Comparison of ENCODE assay signal across 8 cellular contexts in genomic region chr12:124508323-124509096, GRCh38. TPM values are rescaled to one million over a fixed set of nuclear protein-coding genes. Genes with fewer than 3 reads are reported as not detected.
A peak's percentile ranks its signal among the peaks of the same experiment; 100 is the strongest.
DNase-seq lines count a peak whose midpoint lies in the region; ATAC-seq, FAIRE-seq and TF ChIP-seq lines count a peak whose summit lies in the region.

No MANE protein-coding gene starts in this region.

- POLR2A ChIA-PET in activated CD4-positive, alpha-beta T cell treated with anti-CD3 and anti-CD28 coated beads for 36 hours (lab: Charles Lee) = no interaction called here
- POLR2A ChIA-PET in activated B cell treated with CpG ODN at 0.5 μM for 24 hours (lab: Charles Lee) = interaction anchor here (0.9 kb wide), 1 partner anchor 37 kb away, joined by 3 read pairs; no protein-coding TSS in a partner anchor

- CTCF ChIA-PET in activated CD4-positive, alpha-beta T cell treated with anti-CD3 and anti-CD28 coated beads for 36 hours (lab: Charles Lee) = interaction anchor here (0.7 kb wide), 2 partner anchors 15 to 451 kb away, joined by 3 to 4 read pairs; no protein-coding TSS in a partner anchor
- CTCF ChIA-PET in activated B cell treated with CpG ODN at 0.5 μM for 24 hours (lab: Charles Lee) = no interaction called here

- peak overlapping the region; percentile 32 to 86 for H3K27ac ChIP-seq in kidney (ENCODE audit: low read depth in 2 of 2, low read length in 2 of 2)
- H3K27ac ChIP-seq in tibial artery = peak overlapping the region; percentile 51

- H3K36me3 ChIP-seq in kidney (ENCODE audit: control insufficient read depth in 1 of 2, insufficient read depth in 2 of 2, low read length in 2 of 2) (no peaks in the 10 kb centered on the region), tibial artery (no peaks in the 10 kb centered on the region)

- no peaks in the 10 kb centered on the region for H3K36me3 Mint-ChIP-seq in activated CD4-positive, alpha-beta T cell treated with anti-CD3 and anti-CD28 coated beads for 36 hours (ENCODE audit: low read depth)
- H3K36me3 Mint-ChIP-seq in activated B cell treated with CpG ODN at 0.5 μM for 24 hours (ENCODE audit: low read depth) = peaks cover 1% of the 10 kb centered on the region

- H3K9me3 ChIP-seq in kidney (ENCODE audit: control insufficient read depth in 1 of 2, low read length in 2 of 2) (no peaks in the 10 kb centered on the region), tibial artery (no peaks in the 10 kb centered on the region)

- peaks cover 27% of the 10 kb centered on the region for H3K4me1 Mint-ChIP-seq in activated CD4-positive, alpha-beta T cell treated with anti-CD3 and anti-CD28 coated beads for 36 hours
- peaks cover 45% of the 10 kb centered on the region for H3K4me1 Mint-ChIP-seq in activated B cell treated with CpG ODN at 0.5 μM for 24 hours

- H3K9me3 Mint-ChIP-seq in activated CD4-positive, alpha-beta T cell treated with anti-CD3 and anti-CD28 coated beads for 36 hours (ENCODE audit: low read depth) = no peaks in the 10 kb centered on the region
- no peaks in the 10 kb centered on the region for H3K9me3 Mint-ChIP-seq in activated B cell treated with CpG ODN at 0.5 μM for 24 hours

- H3K27ac Mint-ChIP-seq in activated CD4-positive, alpha-beta T cell treated with anti-CD3 and anti-CD28 coated beads for 36 hours = no peak overlapping the region
- peak overlapping the region; percentile 53 for H3K27ac Mint-ChIP-seq in activated B cell treated with CpG ODN at 0.5 μM for 24 hours

- no peaks in the 10 kb centered on the region for H3K27me3 ChIP-seq in tibial artery

- H3K4me1 ChIP-seq in kidney (ENCODE audit: control insufficient read depth in 1 of 2, insufficient read depth in 1 of 2, low read depth in 1 of 2, low read length in 2 of 2) (peaks cover 43 to 67% of the 10 kb centered on the region in 2 donors), tibial artery (peaks cover 9 to 93% (median 66%) of the 10 kb centered on the region in 4 donors)

- H3K4me3 ChIP-seq in kidney (ENCODE audit: low read length in 2 of 2) (no peak overlapping the region), tibial artery (no peak overlapping the region)

- TF ChIP-seq CTCF in activated B cell treated with CpG ODN at 0.5 μM for 24 hours (IDR thresholded peaks at IDR 0.05) (no peak), kidney (IDR thresholded peaks at IDR 0.05; ENCODE audit: borderline replicate concordance, extremely low read depth, insufficient read depth) (no peak), tibial artery (IDR thresholded peaks at IDR 0.05) (no peak)

- no peaks in the 10 kb centered on the region for H3K27me3 Mint-ChIP-seq in activated CD4-positive, alpha-beta T cell treated with anti-CD3 and anti-CD28 coated beads for 36 hours
- H3K27me3 Mint-ChIP-seq in activated B cell treated with CpG ODN at 0.5 μM for 24 hours = no peaks in the 10 kb centered on the region

- no peak overlapping the region for H3K4me3 Mint-ChIP-seq in activated CD4-positive, alpha-beta T cell treated with anti-CD3 and anti-CD28 coated beads for 36 hours
- H3K4me3 Mint-ChIP-seq in activated B cell treated with CpG ODN at 0.5 μM for 24 hours = no peak overlapping the region

- DNase-seq in activated CD4-positive, alpha-beta T cell treated with anti-CD3 and anti-CD28 coated beads for 36 hours = peak; percentile 25
- DNase-seq in activated CD4-positive, alpha-beta T cell treated with anti-CD3 and anti-CD28 coated beads for 1 hour = no peak
- DNase-seq in activated B cell treated with CpG ODN at 0.5 μM for 24 hours (no peak), kidney (peak; percentile 84), tibial artery (no peak), DMS79 (lab: John Stamatoyannopoulos, UW) (no peak), COR-L47 (lab: John Stamatoyannopoulos, UW) (no peak), SHP77 (lab: John Stamatoyannopoulos, UW) (no peak)

- intact Hi-C loops in activated CD4-positive, alpha-beta T cell treated with anti-CD3 and anti-CD28 coated beads for 36 hours (cut with DNase I, micrococcal nuclease) = no loop called here
- intact Hi-C loops in activated B cell treated with CpG ODN at 0.5 μM for 24 hours (cut with micrococcal nuclease) = loop anchor here (5.0 kb wide), 1 partner anchor 41 kb away; no protein-coding TSS in a partner anchor
- intact Hi-C loops in kidney (cut with DNase I) = no loop called here
- intact Hi-C loops in tibial artery (cut with DNase I; ENCODE audit: low total_unique reads) = no loop called here

- ATAC-seq in activated CD4-positive, alpha-beta T cell treated with anti-CD3 and anti-CD28 coated beads for 36 hours = no peak
- ATAC-seq in activated B cell treated with CpG ODN at 0.5 μM for 24 hours (ENCODE audit: low read depth) = peak; percentile 50

- FAIRE-seq in kidney (lab: Jason Lieb, UNC) = no peak

- no peak overlapping the region for H3K9ac ChIP-seq in kidney (ENCODE audit: low read length in 2 of 2)

RNA-seq across cellular contexts. Expression of gene NCOR2, which starts 58.9 kb away (rescaled TPM):
- 100 to 1,000 TPM; 103 to 115 TPM for total RNA-seq in activated CD4-positive, alpha-beta T cell treated with anti-CD3 and anti-CD28 coated beads for 36 hours
- total RNA-seq in activated B cell treated with CpG ODN at 0.5 μM for 24 hours (136 and 154 TPM in 2 replicates), kidney (205 TPM)
- polyA plus RNA-seq in kidney (ENCODE audit: insufficient read depth, low read depth, low replicate concordance) = 18.7 TPM

Comparison
In these comparisons a context has a peak if more than half of its experiments do, and no peak if none do; other contexts are left out.
1. DNase-seq: peak in activated CD4-positive, alpha-beta T cell treated with anti-CD3 and anti-CD28 coated beads for 36 hours (single experiment) and kidney (single experiment); none in activated CD4-positive, alpha-beta T cell treated with anti-CD3 and anti-CD28 coated beads for 1 hour (single experiment), activated B cell treated with CpG ODN at 0.5 μM for 24 hours (single experiment), tibial artery (0 of 2), DMS79 (single experiment), COR-L47 (single experiment) and SHP77 (0 of 2).